Comparison of ENCODE assay signal across 2 cellular contexts in genomic region chr10:30346615-30347014, GRCh38.
TF ChIP-seq lines count a peak whose summit lies in the region.

No MANE protein-coding gene starts in this region.

TF ChIP-seq in GM23338, 12 proteins besides CTCF, POLR2A, EP300 and RAD21 (continued from another document):
- TF ChIP-seq ZNF462 (CRISPR knock-in tag; IDR thresholded peaks at IDR 0.05): no peak

TF ChIP-seq in WTC11, 78 proteins besides CTCF, POLR2A, EP300 and RAD21 (continued from another document):
- TF ChIP-seq TEAD4 (CRISPR knock-in tag; IDR thresholded peaks at IDR 0.05): no peak
- no peak for TF ChIP-seq MLX (CRISPR knock-in tag; IDR thresholded peaks at IDR 0.05)
- TF ChIP-seq FOXP1 (CRISPR knock-in tag; IDR thresholded peaks at IDR 0.05; ENCODE audit: borderline replicate concordance): no peak
- TF ChIP-seq, protein P1, sequence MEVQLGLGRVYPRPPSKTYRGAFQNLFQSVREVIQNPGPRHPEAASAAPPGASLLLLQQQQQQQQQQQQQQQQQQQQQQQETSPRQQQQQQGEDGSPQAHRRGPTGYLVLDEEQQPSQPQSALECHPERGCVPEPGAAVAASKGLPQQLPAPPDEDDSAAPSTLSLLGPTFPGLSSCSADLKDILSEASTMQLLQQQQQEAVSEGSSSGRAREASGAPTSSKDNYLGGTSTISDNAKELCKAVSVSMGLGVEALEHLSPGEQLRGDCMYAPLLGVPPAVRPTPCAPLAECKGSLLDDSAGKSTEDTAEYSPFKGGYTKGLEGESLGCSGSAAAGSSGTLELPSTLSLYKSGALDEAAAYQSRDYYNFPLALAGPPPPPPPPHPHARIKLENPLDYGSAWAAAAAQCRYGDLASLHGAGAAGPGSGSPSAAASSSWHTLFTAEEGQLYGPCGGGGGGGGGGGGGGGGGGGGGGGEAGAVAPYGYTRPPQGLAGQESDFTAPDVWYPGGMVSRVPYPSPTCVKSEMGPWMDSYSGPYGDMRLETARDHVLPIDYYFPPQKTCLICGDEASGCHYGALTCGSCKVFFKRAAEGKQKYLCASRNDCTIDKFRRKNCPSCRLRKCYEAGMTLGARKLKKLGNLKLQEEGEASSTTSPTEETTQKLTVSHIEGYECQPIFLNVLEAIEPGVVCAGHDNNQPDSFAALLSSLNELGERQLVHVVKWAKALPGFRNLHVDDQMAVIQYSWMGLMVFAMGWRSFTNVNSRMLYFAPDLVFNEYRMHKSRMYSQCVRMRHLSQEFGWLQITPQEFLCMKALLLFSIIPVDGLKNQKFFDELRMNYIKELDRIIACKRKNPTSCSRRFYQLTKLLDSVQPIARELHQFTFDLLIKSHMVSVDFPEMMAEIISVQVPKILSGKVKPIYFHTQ (CRISPR knock-in tag; IDR thresholded peaks at IDR 0.05): no peak
